In the genomic region with DNA sequence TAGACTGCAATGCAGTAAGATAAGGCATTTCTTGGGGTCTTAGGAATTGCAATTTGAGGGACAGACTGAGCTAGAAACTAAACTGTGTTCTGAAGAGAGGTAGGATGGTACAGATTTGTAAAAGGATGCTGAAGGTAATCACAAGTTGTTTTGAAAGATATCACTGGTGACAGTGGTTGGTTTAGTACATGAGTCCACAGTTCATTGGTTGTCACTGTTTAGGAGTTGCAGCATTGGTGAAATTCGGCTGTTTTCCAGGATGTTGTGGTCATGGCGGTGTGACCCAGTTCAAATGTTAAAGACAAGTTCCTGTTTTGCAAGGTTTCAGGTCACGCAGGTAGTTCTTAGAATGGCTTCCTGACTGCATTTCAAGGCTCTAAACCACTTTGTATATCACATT, we compare ENCODE assay signal across 8 cellular contexts.
DNase-seq lines count a peak whose midpoint lies in the region; ATAC-seq and TF ChIP-seq lines count a peak whose summit lies in the region.

No MANE protein-coding gene starts in this region.

- no peak for TF ChIP-seq CTCF in colonic mucosa (IDR thresholded peaks at IDR 0.05)

- intact Hi-C loops in colonic mucosa (cut with DNase I) = no loop called here

- H3K4me3 Mint-ChIP-seq in T-helper 1 cell treated with Interleukin-12 subunit alpha and Interleukin-12 subunit beta and Interleukin-4 antibody, amounts not matched to agents 30 μg/mL and 1 μg/mL, for 36 hours = peak overlapping the region; percentile 36
- peak overlapping the region; percentile 41 for H3K4me3 Mint-ChIP-seq in stimulated activated naive CD8-positive, alpha-beta T cell treated with anti-CD3 and anti-CD28 coated beads, Interleukin-15, Interleukin-2, amounts not matched to agents 100 ng/mL and 50 ng/mL, for 24 hours

- peaks cover 48% of the 10 kb centered on the region for H3K4me1 Mint-ChIP-seq in T-helper 1 cell treated with Interleukin-12 subunit alpha and Interleukin-12 subunit beta and Interleukin-4 antibody, amounts not matched to agents 30 μg/mL and 1 μg/mL, for 36 hours (ENCODE audit: low read depth)
- H3K4me1 Mint-ChIP-seq in stimulated activated naive CD8-positive, alpha-beta T cell treated with anti-CD3 and anti-CD28 coated beads, Interleukin-15, Interleukin-2, amounts not matched to agents 100 ng/mL and 50 ng/mL, for 24 hours (ENCODE audit: low read depth) = peaks cover 61% of the 10 kb centered on the region

- no peaks in the 10 kb centered on the region for H3K4me1 ChIP-seq in colonic mucosa

- H3K9me3 ChIP-seq in colonic mucosa = no peaks in the 10 kb centered on the region

- ATAC-seq in GM18520 (IDR thresholded peaks at IDR 0.05; ENCODE audit: unreplicated experiment) = peak; percentile 84
- ATAC-seq in HG02938 (IDR thresholded peaks at IDR 0.05; ENCODE audit: unreplicated experiment) = peak; percentile 99

- H3K9me3 Mint-ChIP-seq in T-helper 1 cell treated with Interleukin-12 subunit alpha and Interleukin-12 subunit beta and Interleukin-4 antibody, amounts not matched to agents 30 μg/mL and 1 μg/mL, for 36 hours = peaks cover 62% of the 10 kb centered on the region
- H3K9me3 Mint-ChIP-seq in stimulated activated naive CD8-positive, alpha-beta T cell treated with anti-CD3 and anti-CD28 coated beads, Interleukin-15, Interleukin-2, amounts not matched to agents 100 ng/mL and 50 ng/mL, for 24 hours = peaks cover 42% of the 10 kb centered on the region

- no peaks in the 10 kb centered on the region for H3K27me3 ChIP-seq in colonic mucosa

- no peak overlapping the region for H3K27ac ChIP-seq in colonic mucosa

- no peaks in the 10 kb centered on the region for H3K27me3 Mint-ChIP-seq in T-helper 1 cell treated with Interleukin-12 subunit alpha and Interleukin-12 subunit beta and Interleukin-4 antibody, amounts not matched to agents 30 μg/mL and 1 μg/mL, for 36 hours (ENCODE audit: low read depth)
- no peaks in the 10 kb centered on the region for H3K27me3 Mint-ChIP-seq in stimulated activated naive CD8-positive, alpha-beta T cell treated with anti-CD3 and anti-CD28 coated beads, Interleukin-15, Interleukin-2, amounts not matched to agents 100 ng/mL and 50 ng/mL, for 24 hours

- no peaks in the 10 kb centered on the region for H3K36me3 ChIP-seq in colonic mucosa

- H3K36me3 Mint-ChIP-seq in T-helper 1 cell treated with Interleukin-12 subunit alpha and Interleukin-12 subunit beta and Interleukin-4 antibody, amounts not matched to agents 30 μg/mL and 1 μg/mL, for 36 hours (ENCODE audit: low read depth) = peaks cover 62% of the 10 kb centered on the region
- peaks cover 24% of the 10 kb centered on the region for H3K36me3 Mint-ChIP-seq in stimulated activated naive CD8-positive, alpha-beta T cell treated with anti-CD3 and anti-CD28 coated beads, Interleukin-15, Interleukin-2, amounts not matched to agents 100 ng/mL and 50 ng/mL, for 24 hours (ENCODE audit: low read depth)

- peak overlapping the region; percentile 97 for H3K27ac Mint-ChIP-seq in T-helper 1 cell treated with Interleukin-12 subunit alpha and Interleukin-12 subunit beta and Interleukin-4 antibody, amounts not matched to agents 30 μg/mL and 1 μg/mL, for 36 hours
- peak overlapping the region; percentile 68 for H3K27ac Mint-ChIP-seq in stimulated activated naive CD8-positive, alpha-beta T cell treated with anti-CD3 and anti-CD28 coated beads, Interleukin-15, Interleukin-2, amounts not matched to agents 100 ng/mL and 50 ng/mL, for 24 hours

- DNase-seq in colonic mucosa = peak; percentile 36
- DNase-seq in NCI-H1930 (lab: John Stamatoyannopoulos, UW) = no peak
- no peak for DNase-seq in D341Med (ENCODE audit: low spot score)
- DNase-seq in ureter (ENCODE audit: low spot score) = no peak

- no peak overlapping the region for H3K9ac ChIP-seq in colonic mucosa (ENCODE audit: low read depth in 2 of 2, low read length in 2 of 2)

- H3K4me3 ChIP-seq in colonic mucosa = no peak overlapping the region
